Comparison of ENCODE assay signal across 1 cellular context in the genomic region with DNA sequence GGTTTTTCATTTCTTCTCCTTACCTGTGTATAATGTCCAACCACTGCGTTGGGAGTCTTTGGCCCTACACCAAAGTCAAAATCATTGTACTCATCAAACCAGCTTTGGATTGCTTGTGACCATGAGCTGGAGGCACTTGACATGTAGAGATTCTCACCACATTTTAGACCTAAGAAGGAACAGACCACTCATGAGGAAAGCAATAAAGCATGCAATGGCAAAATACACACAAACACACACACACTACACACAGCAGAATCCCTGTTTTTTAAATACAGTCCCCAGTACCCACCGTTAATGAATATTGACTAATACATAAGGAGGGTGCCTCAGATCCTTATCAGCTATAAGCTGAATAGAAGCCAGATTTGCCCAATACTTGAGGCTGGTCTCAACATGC.
TF ChIP-seq lines count a peak whose summit lies in the region.

No MANE protein-coding gene starts in this region.

TF ChIP-seq in K562, 482 proteins besides CTCF, POLR2A, EP300 and RAD21 (continued from another document):
- TF ChIP-seq, protein P1, sequence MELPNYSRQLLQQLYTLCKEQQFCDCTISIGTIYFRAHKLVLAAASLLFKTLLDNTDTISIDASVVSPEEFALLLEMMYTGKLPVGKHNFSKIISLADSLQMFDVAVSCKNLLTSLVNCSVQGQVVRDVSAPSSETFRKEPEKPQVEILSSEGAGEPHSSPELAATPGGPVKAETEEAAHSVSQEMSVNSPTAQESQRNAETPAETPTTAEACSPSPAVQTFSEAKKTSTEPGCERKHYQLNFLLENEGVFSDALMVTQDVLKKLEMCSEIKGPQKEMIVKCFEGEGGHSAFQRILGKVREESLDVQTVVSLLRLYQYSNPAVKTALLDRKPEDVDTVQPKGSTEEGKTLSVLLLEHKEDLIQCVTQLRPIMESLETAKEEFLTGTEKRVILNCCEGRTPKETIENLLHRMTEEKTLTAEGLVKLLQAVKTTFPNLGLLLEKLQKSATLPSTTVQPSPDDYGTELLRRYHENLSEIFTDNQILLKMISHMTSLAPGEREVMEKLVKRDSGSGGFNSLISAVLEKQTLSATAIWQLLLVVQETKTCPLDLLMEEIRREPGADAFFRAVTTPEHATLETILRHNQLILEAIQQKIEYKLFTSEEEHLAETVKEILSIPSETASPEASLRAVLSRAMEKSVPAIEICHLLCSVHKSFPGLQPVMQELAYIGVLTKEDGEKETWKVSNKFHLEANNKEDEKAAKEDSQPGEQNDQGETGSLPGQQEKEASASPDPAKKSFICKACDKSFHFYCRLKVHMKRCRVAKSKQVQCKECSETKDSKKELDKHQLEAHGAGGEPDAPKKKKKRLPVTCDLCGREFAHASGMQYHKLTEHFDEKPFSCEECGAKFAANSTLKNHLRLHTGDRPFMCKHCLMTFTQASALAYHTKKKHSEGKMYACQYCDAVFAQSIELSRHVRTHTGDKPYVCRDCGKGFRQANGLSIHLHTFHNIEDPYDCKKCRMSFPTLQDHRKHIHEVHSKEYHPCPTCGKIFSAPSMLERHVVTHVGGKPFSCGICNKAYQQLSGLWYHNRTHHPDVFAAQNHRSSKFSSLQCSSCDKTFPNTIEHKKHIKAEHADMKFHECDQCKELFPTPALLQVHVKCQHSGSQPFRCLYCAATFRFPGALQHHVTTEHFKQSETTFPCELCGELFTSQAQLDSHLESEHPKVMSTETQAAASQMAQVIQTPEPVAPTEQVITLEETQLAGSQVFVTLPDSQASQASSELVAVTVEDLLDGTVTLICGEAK (IDR thresholded peaks at IDR 0.05): 0 out of 2 replicates have a peak, but pooled peaks have one; percentile 11
- TF ChIP-seq, protein P1 (CRISPR knock-in tag; IDR thresholded peaks at IDR 0.05): no peak
- TF ChIP-seq KDM1A (IDR thresholded peaks at IDR 0.05) (peak; percentile 30 to 36; a peak in 2 of 4 replicates), GATA2 (CRISPR knock-in tag; IDR thresholded peaks at IDR 0.05) (peak; percentile 27; the same call in 1 of the 2 replicates), HLTF (IDR thresholded peaks at IDR 0.05) (0 out of 2 replicates have a peak, but pooled peaks have one; percentile 30), HDAC1 (IDR thresholded peaks at IDR 0.05) (0 out of 4 replicates have a peak, but pooled peaks of 1 of the 2 experiments have one; percentile 39), ARHGAP35 (IDR thresholded peaks at IDR 0.05; ENCODE audit: partially characterized antibody) (peak; percentile 29), KDM2B (CRISPR knock-in tag; IDR thresholded peaks at IDR 0.05) (no peak), EHMT2 (IDR thresholded peaks at IDR 0.05) (peak; percentile 58; the same call in 1 of the 2 replicates), BRD9 (IDR thresholded peaks at IDR 0.05; ENCODE audit: low read depth, partially characterized antibody) (peak; percentile 3), MTA3 (IDR thresholded peaks at IDR 0.05; ENCODE audit: borderline replicate concordance) (0 out of 2 replicates have a peak, but pooled peaks have one; percentile 33), GATAD2A (IDR thresholded peaks at IDR 0.05) (0 out of 2 replicates have a peak, but pooled peaks have one; percentile 23), ATF1 (CRISPR knock-in tag; IDR thresholded peaks at IDR 0.05) (no peak), ATF1 (tag; IDR thresholded peaks at IDR 0.05) (no peak), MEF2A (IDR thresholded peaks at IDR 0.05; ENCODE audit: control insufficient read depth, low read depth, low read length) (no peak)
- TF ChIP-seq, protein P2, sequence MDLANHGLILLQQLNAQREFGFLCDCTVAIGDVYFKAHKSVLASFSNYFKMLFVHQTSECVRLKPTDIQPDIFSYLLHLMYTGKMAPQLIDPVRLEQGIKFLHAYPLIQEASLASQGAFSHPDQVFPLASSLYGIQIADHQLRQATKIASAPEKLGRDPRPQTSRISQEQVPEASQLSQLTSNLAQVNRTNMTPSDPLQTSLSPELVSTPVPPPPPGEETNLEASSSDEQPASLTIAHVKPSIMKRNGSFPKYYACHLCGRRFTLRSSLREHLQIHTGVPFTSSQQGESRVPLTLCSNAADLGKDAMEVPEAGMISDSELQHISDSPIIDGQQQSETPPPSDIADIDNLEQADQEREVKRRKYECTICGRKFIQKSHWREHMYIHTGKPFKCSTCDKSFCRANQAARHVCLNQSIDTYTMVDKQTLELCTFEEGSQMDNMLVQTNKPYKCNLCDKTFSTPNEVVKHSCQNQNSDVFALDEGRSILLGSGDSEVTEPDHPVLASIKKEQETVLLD (IDR thresholded peaks at IDR 0.05): peak; percentile 49; the same call in 1 of the 2 replicates
- TF ChIP-seq, protein P3, sequence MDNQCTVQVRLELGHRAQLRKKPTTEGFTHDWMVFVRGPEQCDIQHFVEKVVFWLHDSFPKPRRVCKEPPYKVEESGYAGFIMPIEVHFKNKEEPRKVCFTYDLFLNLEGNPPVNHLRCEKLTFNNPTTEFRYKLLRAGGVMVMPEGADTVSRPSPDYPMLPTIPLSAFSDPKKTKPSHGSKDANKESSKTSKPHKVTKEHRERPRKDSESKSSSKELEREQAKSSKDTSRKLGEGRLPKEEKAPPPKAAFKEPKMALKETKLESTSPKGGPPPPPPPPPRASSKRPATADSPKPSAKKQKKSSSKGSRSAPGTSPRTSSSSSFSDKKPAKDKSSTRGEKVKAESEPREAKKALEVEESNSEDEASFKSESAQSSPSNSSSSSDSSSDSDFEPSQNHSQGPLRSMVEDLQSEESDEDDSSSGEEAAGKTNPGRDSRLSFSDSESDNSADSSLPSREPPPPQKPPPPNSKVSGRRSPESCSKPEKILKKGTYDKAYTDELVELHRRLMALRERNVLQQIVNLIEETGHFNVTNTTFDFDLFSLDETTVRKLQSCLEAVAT (IDR thresholded peaks at IDR 0.05): 0 out of 4 replicates have a peak, but pooled peaks of 1 of the 2 experiments have one; percentile 26
